11 cellular contexts compared by ENCODE assay signal in genomic region chrX:70049406-70049805, GRCh38. TPM values are rescaled to one million over a fixed set of nuclear protein-coding genes. Genes with fewer than 3 reads are reported as not detected.
"Had no signal": no experiment of that assay in that cellular context is flagged by ENCODE, and none has a peak within 500 bp of the region (broad histone marks: within the 10 kb centered on the region; RNA-seq: fewer than 3 reads in every experiment).

No MANE protein-coding gene starts in this region.

- DNase-seq: GM23248, GOT3, H7, H9, HCEC 1CT, HFFc6 had no signal

- FAIRE-seq: H54 had no signal

- H3K36me3 ChIP-seq: HAP-1 had no signal

- H3K9me3 Mint-ChIP-seq: GM23338, HFFc6 had no signal

- H3K4me3 ChIP-seq: GM23248, GM23338, HAP-1 had no signal

- H3K27ac ChIP-seq: GM23248 had no signal

- H3K4me3 Mint-ChIP-seq: GM23338, H9, HFFc6 had no signal

- H3K4me1 Mint-ChIP-seq: GM23338, H9 had no signal

- H3K27ac Mint-ChIP-seq: GM23338, H9, HFFc6 had no signal

- H3K4me1 ChIP-seq: HAP-1 had no signal

- H3K9me3 ChIP-seq: HAP-1 had no signal

RNA-seq across cellular contexts. Expression of gene AWAT2, which starts 0.3 kb away (rescaled TPM):
- total RNA-seq: GM23248, GM23338, H1, H4, H7, H9, HFFc6 had no signal

RNA-seq across cellular contexts. Expression of gene OTUD6A, which starts 12.9 kb away (rescaled TPM):
- total RNA-seq: GM23248, H4, H7, H9, HFFc6 had no signal
